In genomic region chr12:106048016-106048415, GRCh38 we compare ENCODE assay signal across 15 cellular contexts.
A peak's percentile ranks its signal among the peaks of the same experiment; 100 is the strongest.
DNase-seq lines count a peak whose midpoint lies in the region; ATAC-seq and TF ChIP-seq lines count a peak whose summit lies in the region.
"Had no signal": no experiment of that assay in that cellular context is flagged by ENCODE, and none has a peak within 500 bp of the region (broad histone marks: within the 10 kb centered on the region; RNA-seq: fewer than 3 reads in every experiment).

No MANE protein-coding gene starts in this region.

- no peak for TF ChIP-seq EP300 in esophagus muscularis mucosa (IDR thresholded peaks at IDR 0.05)

- POLR2A ChIA-PET in AG04450 (lab: Yijun Ruan, JAX): no interaction called here
- POLR2A ChIA-PET in RWPE1 (lab: Yijun Ruan, JAX; ENCODE audit: low non-redundant PET): no interaction called here

- H3K27ac ChIP-seq in AG04450 (ENCODE audit: low read depth, low read length) (peak overlapping the region; percentile 11), esophagus muscularis mucosa (replicated peaks in 1 of 4) (no peak overlapping the region), temporal lobe (ENCODE audit: low read depth, low read length) (peak overlapping the region; percentile 73), heart left ventricle (no peak overlapping the region), RWPE1 (no peak overlapping the region)
- H3K27ac ChIP-seq: 22Rv1, GM23248 had no signal

- no peaks in the 10 kb centered on the region for H3K27me3 ChIP-seq in AG04450 (ENCODE audit: control insufficient read depth, insufficient read depth, low read length)
- H3K27me3 ChIP-seq in esophagus muscularis mucosa: peaks cover 0 to 5% (median 0%) of the 10 kb centered on the region in 4 donors
- H3K27me3 ChIP-seq in heart left ventricle: no peaks in the 10 kb centered on the region

- TF ChIP-seq CTCF in AG04450 (IDR thresholded peaks at IDR 0.05; ENCODE audit: low read depth, low read length) (no peak), esophagus muscularis mucosa (IDR thresholded peaks at IDR 0.05) (no peak), heart left ventricle (IDR thresholded peaks at IDR 0.05) (no peak), RWPE1 (conservative IDR thresholded peaks at IDR 0.05; ENCODE audit: low read depth) (no peak)

- H3K36me3 ChIP-seq in esophagus muscularis mucosa (no peaks in the 10 kb centered on the region), heart left ventricle (no peaks in the 10 kb centered on the region)
- H3K36me3 ChIP-seq: BE2C, HAP-1 had no signal

- TF ChIP-seq POLR2A in esophagus muscularis mucosa (IDR thresholded peaks at IDR 0.05; ENCODE audit: low read depth) (no peak), heart left ventricle (IDR thresholded peaks at IDR 0.05) (no peak)

- ATAC-seq in heart left ventricle: no peak
- ATAC-seq: HepG2 had no signal

- intact Hi-C loops in esophagus muscularis mucosa (cut with DNase I): no loop called here
- intact Hi-C loops in heart left ventricle (cut with DNase I): no loop called here

- WGBS in esophagus muscularis mucosa: 100% methylated on average over 1 of the region's 1 CpG
- WGBS in heart left ventricle, 4 donors: 95 to 100% (median 100%) methylated on average over 1 of the region's 1 CpG

- H3K4me3 ChIP-seq in AG04450 (ENCODE audit: low read depth, low read length): no peak overlapping the region
- H3K4me3 ChIP-seq in esophagus muscularis mucosa: no peak overlapping the region
- no peak overlapping the region for H3K4me3 ChIP-seq in heart left ventricle
- H3K4me3 ChIP-seq: GM23248, HAP-1 had no signal

- CTCF ChIA-PET in AG04450 (lab: Charles Lee): interaction anchor here (0.6 kb wide), 1 partner anchor 19 kb away, joined by 3 read pairs; no protein-coding TSS in a partner anchor
- CTCF ChIA-PET in RWPE1 (lab: Yijun Ruan, JAX): interaction anchor here (0.5 kb wide), 1 partner anchor 409 kb away, joined by 8 read pairs; no protein-coding TSS in a partner anchor

- H3K9me3 ChIP-seq in AG04450 (ENCODE audit: control insufficient read depth, insufficient read depth, low read length) (peaks cover 2% of the 10 kb centered on the region; the same call in 1 of the 2 replicates), esophagus muscularis mucosa (no peaks in the 10 kb centered on the region), heart left ventricle (no peaks in the 10 kb centered on the region)
- H3K9me3 ChIP-seq: BE2C, HAP-1 had no signal

- H3K4me1 ChIP-seq in esophagus muscularis mucosa: peaks cover 0 to 3% (median 0%) of the 10 kb centered on the region in 4 donors
- H3K4me1 ChIP-seq in heart left ventricle: peaks cover 0 to 20% (median 3%) of the 10 kb centered on the region in 12 donors
- H3K4me1 ChIP-seq: HAP-1 had no signal

- no peak for DNase-seq in AG04450 (ENCODE audit: low read depth, low spot score)
- DNase-seq in NCI-H82 treated with DMSO at 0.1 percent for 48 hours (lab: John Stamatoyannopoulos, UW; ENCODE audit: unreplicated experiment): peak; percentile 57
- peak; percentile 60 for DNase-seq in esophagus muscularis mucosa (ENCODE audit: extremely low spot score)
- DNase-seq in hypothalamus (lab: John Stamatoyannopoulos, UW): no peak
- DNase-seq in heart left ventricle: no peak
- no peak for DNase-seq in RWPE1 (ENCODE audit: low spot score)
- DNase-seq: BE2C; CD4-positive, CD25-positive, alpha-beta regulatory T cell; CD8-positive, alpha-beta memory T cell; COR-L47; GM23248 had no signal

Comparison
In these comparisons a context has a peak if more than half of its experiments do, and no peak if none do; other contexts are left out.
1. DNase-seq: peak in NCI-H82 treated with DMSO at 0.1 percent for 48 hours (single experiment) and esophagus muscularis mucosa (single experiment); none in AG04450 (single experiment), hypothalamus (0 of 51), heart left ventricle (0 of 5) and RWPE1 (single experiment).
2. H3K27ac ChIP-seq: peak in AG04450 (single experiment) and temporal lobe (single experiment); none in esophagus muscularis mucosa (0 of 4), heart left ventricle (0 of 12) and RWPE1 (single experiment).